ENCODE assay signal across 8 cellular contexts in genomic region chr10:87781545-87781944, GRCh38.
"Had no signal": no experiment of that assay in that cellular context is flagged by ENCODE, and none has a peak within 500 bp of the region (broad histone marks: within the 10 kb centered on the region; RNA-seq: fewer than 3 reads in every experiment).

No MANE protein-coding gene starts in this region.

- H3K9me3 Mint-ChIP-seq: H9, HFFc6, IgD-negative memory B cell had no signal

- H3K4me3 Mint-ChIP-seq: H9, HFFc6, IgD-negative memory B cell had no signal

- FAIRE-seq: HTR-8/SVneo had no signal

- H3K27me3 Mint-ChIP-seq: IgD-negative memory B cell had no signal

- H3K4me3 ChIP-seq: GM23248 had no signal

- H3K9ac ChIP-seq: GM23248 had no signal

- H3K27ac ChIP-seq: GM23248 had no signal

- H3K4me1 Mint-ChIP-seq: H9 had no signal

- DNase-seq: GM23248, GOT3, H9, HCEC 1CT, HFFc6, KG1 had no signal

- H3K27ac Mint-ChIP-seq: HFFc6, IgD-negative memory B cell had no signal

- H2AFZ ChIP-seq: GM23248 had no signal
